ENCODE assay signal across 8 cellular contexts in the genomic region with DNA sequence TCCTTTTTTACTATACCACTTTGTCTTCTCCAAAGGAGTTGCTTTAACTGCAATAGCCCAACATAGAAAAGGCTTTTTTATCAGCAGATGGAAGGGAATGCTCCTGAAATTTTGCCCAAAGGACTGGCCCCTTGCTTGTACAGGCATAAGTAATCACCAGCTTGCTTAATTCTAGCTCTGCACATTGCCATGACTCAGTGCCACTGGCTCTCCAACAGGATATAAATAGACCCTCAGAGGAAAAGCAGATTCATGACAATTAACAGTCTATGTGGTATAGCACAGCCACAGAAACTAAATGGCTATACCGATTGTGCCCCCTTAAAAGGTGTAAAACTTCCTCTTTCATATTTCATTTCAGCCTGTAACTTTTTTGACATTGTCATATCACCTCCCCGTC.
DNase-seq lines count a peak whose midpoint lies in the region; ATAC-seq and TF ChIP-seq lines count a peak whose summit lies in the region.

No MANE protein-coding gene starts in this region.

- no peak overlapping the region for H2BK15ac ChIP-seq in H9 (ENCODE audit: low read depth, low read length)

- no peak overlapping the region for H3K4me2 ChIP-seq in H9 (ENCODE audit: insufficient read depth, insufficient read length, low read length)

- no peak overlapping the region for H3K4me3 Mint-ChIP-seq in H9
- H3K4me3 Mint-ChIP-seq in CD4-positive, alpha-beta T cell = no peak overlapping the region

- CTCF ChIA-PET in CD4-positive, alpha-beta T cell (lab: Charles Lee) = no interaction called here

- H4K20me1 ChIP-seq in H9 (ENCODE audit: control insufficient read depth, insufficient read depth, insufficient read length) = no peaks in the 10 kb centered on the region

- intact Hi-C loops in CD4-positive, alpha-beta T cell (cut with DNase I, micrococcal nuclease) = no loop called here

- no peak overlapping the region for H4K8ac ChIP-seq in H9 (replicated peaks; ENCODE audit: insufficient read length, low read depth, low read length)

- H3K4ac ChIP-seq in H9 (ENCODE audit: low read depth, low read length) = no peak overlapping the region

- DNase-seq in mucosa of gallbladder (ENCODE audit: low spot score) (peak; percentile 16), cortex of kidney (lab: John Stamatoyannopoulos, UW) (no peak), H9 (no peak), NCI-H187 (lab: John Stamatoyannopoulos, UW) (no peak)
- no peak for DNase-seq in CD4-positive, alpha-beta T cell

- H3K23me2 ChIP-seq in H9 (ENCODE audit: insufficient read length, low read depth, low read length, poor library complexity, severe bottlenecking) = no peaks in the 10 kb centered on the region

- H3K4me1 Mint-ChIP-seq in H9 = peaks cover 9 to 11% of the 10 kb centered on the region in 2 experiments
- H3K4me1 Mint-ChIP-seq in CD4-positive, alpha-beta T cell (ENCODE audit: low read depth) = no peaks in the 10 kb centered on the region

- H3K9me3 Mint-ChIP-seq in H9 = peaks cover 2 to 7% of the 10 kb centered on the region in 2 experiments; a peak in 2 of 5 replicates
- H3K9me3 Mint-ChIP-seq in CD4-positive, alpha-beta T cell = no peaks in the 10 kb centered on the region

- no peak overlapping the region for H3K18ac ChIP-seq in H9 (ENCODE audit: insufficient read length, low read depth, low read length)

- POLR2A ChIA-PET in CD4-positive, alpha-beta T cell (lab: Charles Lee) = no interaction called here

- H3K27ac ChIP-seq in H9 (ENCODE audit: insufficient read length, low read depth, low read length) = no peak overlapping the region
- no peak overlapping the region for H3K27ac ChIP-seq in CD4-positive, alpha-beta T cell (ENCODE audit: low read depth, low read length)

- peaks cover 0 to 7% (median 4%) of the 10 kb centered on the region in 3 experiments; a peak in 3 of 7 replicates for H3K36me3 Mint-ChIP-seq in H9 (ENCODE audit: insufficient read depth in 1 of 3, low read depth in 3 of 3)
- no peaks in the 10 kb centered on the region for H3K36me3 Mint-ChIP-seq in CD4-positive, alpha-beta T cell (ENCODE audit: low read depth)

- no peak overlapping the region for H3K23ac ChIP-seq in H9 (ENCODE audit: insufficient read length, low read depth, low read length)

- H2BK5ac ChIP-seq in H9 (ENCODE audit: insufficient read length, low read length) = no peak overlapping the region

- no peaks in the 10 kb centered on the region for H3K79me1 ChIP-seq in H9 (ENCODE audit: insufficient read depth, low read depth, low read length, poor library complexity, severe bottlenecking)

- H3K14ac ChIP-seq in H9 (ENCODE audit: insufficient read depth, low read length) = no peak overlapping the region

- H3K79me2 ChIP-seq in H9 (ENCODE audit: insufficient read depth, low read length) = no peaks in the 10 kb centered on the region

- no peak overlapping the region for H2BK20ac ChIP-seq in H9 (ENCODE audit: low read depth, low read length, poor library complexity, severe bottlenecking)

- H3K4me1 ChIP-seq in H9 (ENCODE audit: insufficient read depth, low read length) = no peaks in the 10 kb centered on the region

- H3K27me3 Mint-ChIP-seq in H9 (ENCODE audit: low read depth) = peaks cover 1% of the 10 kb centered on the region; the same call in 1 of the 2 replicates
- H3K27me3 Mint-ChIP-seq in CD4-positive, alpha-beta T cell = peaks cover 5% of the 10 kb centered on the region

- H3T11ph ChIP-seq in H9 (ENCODE audit: low read length) = no peak overlapping the region

- TF ChIP-seq CTCF in H9 (conservative IDR thresholded peaks at IDR 0.05) = no peak
- no peak for TF ChIP-seq CTCF in CD4-positive, alpha-beta T cell (IDR thresholded peaks at IDR 0.05)

- H3K9ac ChIP-seq in H9 (ENCODE audit: extremely low read depth, insufficient read length, low read length) = no peak overlapping the region

- WGBS in H9 (ENCODE audit: extremely low coverage, insufficient read length, low lambda C conversion rate) = no CpG with 5 or more reads among the region's 2 CpGs

- no peaks in the 10 kb centered on the region for H3K27me3 ChIP-seq in H9 (ENCODE audit: insufficient read depth, low read length)
- H3K27me3 ChIP-seq in CD4-positive, alpha-beta T cell (ENCODE audit: control insufficient read depth, insufficient read depth, low read length) = no peaks in the 10 kb centered on the region

- no peak overlapping the region for H3K56ac ChIP-seq in H9 (ENCODE audit: insufficient read length, low read depth, low read length)

- H2AFZ ChIP-seq in H9 (ENCODE audit: low read length) = no peak overlapping the region

- H2BK120ac ChIP-seq in H9 (ENCODE audit: low read depth, low read length, poor library complexity, severe bottlenecking) = no peak overlapping the region

- no peak overlapping the region for H4K5ac ChIP-seq in H9 (ENCODE audit: insufficient read length, low read depth, low read length)

- ATAC-seq in GM18519 (IDR thresholded peaks at IDR 0.05; ENCODE audit: low FRiP score, unreplicated experiment) = peak; percentile 78
- ATAC-seq in HG02973 (IDR thresholded peaks at IDR 0.05; ENCODE audit: unreplicated experiment) = peak; percentile 70
- ATAC-seq in SK-N-SH treated with all-trans-retinoic acid at 6 μM for 48 hours = peak; percentile 95
- ATAC-seq in CD4-positive, alpha-beta T cell (ENCODE audit: poor library complexity) = no peak

- no peak overlapping the region for H4K91ac ChIP-seq in H9 (ENCODE audit: insufficient read length, low read depth, low read length)

- H3K9me3 ChIP-seq in H9 (ENCODE audit: control insufficient read depth, low read depth, low read length) = no peaks in the 10 kb centered on the region
- no peaks in the 10 kb centered on the region for H3K9me3 ChIP-seq in CD4-positive, alpha-beta T cell (ENCODE audit: control insufficient read depth, low read length)

- no peak overlapping the region for H2BK12ac ChIP-seq in H9 (ENCODE audit: insufficient read length, low read depth, low read length)

- no peak overlapping the region for H2AK5ac ChIP-seq in H9 (ENCODE audit: insufficient read length, low read length)

- no peak overlapping the region for H3K27ac Mint-ChIP-seq in H9
- H3K27ac Mint-ChIP-seq in CD4-positive, alpha-beta T cell = no peak overlapping the region

TF ChIP-seq in SK-N-SH treated with all-trans-retinoic acid at 6 μM for 48 hours, 23 proteins besides CTCF, POLR2A, EP300 and RAD21:
- 0 out of 2 replicates have a peak, but pooled peaks have one; percentile 20 for TF ChIP-seq ISL1 (CRISPR knock-in tag; IDR thresholded peaks at IDR 0.05)
- no peak for TF ChIP-seq RARB (CRISPR knock-in tag; IDR thresholded peaks at IDR 0.05)
- TF ChIP-seq ESRRG (CRISPR knock-in tag; IDR thresholded peaks at IDR 0.05) = no peak
- no peak for TF ChIP-seq ZNF70 (CRISPR knock-in tag; IDR thresholded peaks at IDR 0.05)
